ENCODE assay signal across 34 cellular contexts in the genomic region with DNA sequence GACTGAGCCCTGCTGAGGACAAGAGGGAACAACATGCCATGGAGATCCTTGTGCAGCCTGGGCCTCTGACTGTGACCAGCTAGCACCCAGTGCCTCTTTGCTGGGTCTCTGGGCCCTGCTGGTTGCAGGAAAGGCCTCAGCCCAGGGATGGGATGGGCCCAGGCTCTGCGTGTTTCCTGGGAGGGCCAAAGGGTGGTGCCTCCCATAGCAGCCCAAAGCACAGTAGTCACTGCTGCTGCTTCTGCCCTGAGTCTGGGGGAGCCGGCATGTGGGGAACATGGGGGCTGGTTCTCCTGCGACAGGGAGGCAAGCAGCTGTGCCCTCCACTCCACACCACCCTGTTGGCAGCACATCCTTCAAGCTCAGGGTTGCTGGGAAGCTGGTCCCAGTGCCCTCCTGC. TPM values are rescaled to one million over a fixed set of nuclear protein-coding genes. Genes with fewer than 3 reads are reported as not detected.
"Had no signal": no experiment of that assay in that cellular context is flagged by ENCODE, and none has a peak within 500 bp of the region (broad histone marks: within the 10 kb centered on the region; RNA-seq: fewer than 3 reads in every experiment).

No MANE protein-coding gene starts in this region.

- ATAC-seq: naive thymus-derived CD4-positive, alpha-beta T cell; natural killer cell; pancreas; sciatic nerve; stimulated activated memory B cell treated with anti-CD40 and anti-IgM and Interleukin-4, amounts not matched to agents 10 μg/mL and 1 μg/mL and 100 μg/mL, for 72 hours; stimulated activated naive CD8-positive, alpha-beta T cell treated with anti-CD3 and anti-CD28 coated beads, Interleukin-15, amount 100 ng/mL, for 72 hours; stimulated activated naive CD8-positive, alpha-beta T cell treated with anti-CD3 and anti-CD28 coated beads, Interleukin-15, Interleukin-2, amounts not matched to agents 100 U/mL and 50 U/mL, for 24 hours had no signal

- H3K9ac ChIP-seq: neural progenitor cell had no signal

- H3K4me3 ChIP-seq: neural progenitor cell, pancreas, prostate gland, skin epidermis, smooth muscle cell, spleen, thoracic aorta, thyroid gland, tibial nerve, upper lobe of left lung, vagina had no signal

- DNase-seq: naive thymus-derived CD4-positive, alpha-beta T cell; natural killer cell; occipital lobe; pancreas; retina; right cardiac atrium; spleen; stimulated activated CD4-positive, alpha-beta T cell treated with anti-CD3 and anti-CD28 coated beads, Interleukin-12 subunit alpha, Interleukin-12 subunit beta, amount 100 ng/mL, for 4 hours; stimulated activated CD4-positive, alpha-beta T cell treated with anti-CD3 and anti-CD28 coated beads, Interleukin-1b, Interleukin-23, amount 100 ng/mL, for 48 hours; stimulated activated CD4-positive, alpha-beta T cell treated with anti-CD3 and anti-CD28 coated beads, Interleukin-4, amount 100 ng/mL, for 1 hour; stimulated activated CD4-positive, alpha-beta T cell treated with anti-CD3 and anti-CD28 coated beads, Interleukin-4, amount 100 ng/mL, for 4 hours; stimulated activated CD8-positive, alpha-beta memory T cell treated with anti-CD3 and anti-CD28 coated beads, Interleukin-4, amount 100 ng/mL, for 48 hours; stimulated activated naive CD4-positive, alpha-beta T cell; stimulated activated naive CD8-positive, alpha-beta T cell treated with anti-CD3 and anti-CD28 coated beads, Interleukin-15, amount 100 ng/mL, for 72 hours; stimulated activated naive CD8-positive, alpha-beta T cell treated with anti-CD3 and anti-CD28 coated beads, Interleukin-15, Interleukin-2, amounts not matched to agents 100 U/mL and 50 U/mL, for 24 hours; thyroid gland; trophoblast cell; upper lobe of left lung had no signal

- H3K27ac ChIP-seq: neural progenitor cell, pancreas, prostate gland, skin epidermis, spleen, thoracic aorta, thyroid gland, tibial nerve, upper lobe of left lung, vagina had no signal

- H3K36me3 ChIP-seq: neural progenitor cell, pancreas, prostate gland, spleen, thoracic aorta, thyroid gland, upper lobe of left lung, vagina had no signal

- H2AFZ ChIP-seq: neural progenitor cell had no signal

- H3K4me1 ChIP-seq: neural progenitor cell, pancreas, prostate gland, spleen, thyroid gland, tibial nerve, upper lobe of left lung, vagina had no signal

- H3K4me2 ChIP-seq: neural progenitor cell, smooth muscle cell had no signal

- H3K9me3 ChIP-seq: pancreas, prostate gland, thyroid gland had no signal

- H3K27me3 ChIP-seq: neural progenitor cell, pancreas, thyroid gland, tibial nerve, upper lobe of left lung, vagina had no signal

RNA-seq across cellular contexts. Expression of gene ANHX, which starts 18.5 kb away (rescaled TPM):
- total RNA-seq: naive thymus-derived CD4-positive, alpha-beta T cell; natural killer cell; occipital lobe; osteoblast; pancreas; posterior vena cava; pulmonary artery endothelial cell; right cardiac atrium; sciatic nerve; smooth muscle cell; spleen; subcutaneous adipose tissue; temporal lobe; thoracic aorta; tibial nerve; upper lobe of left lung; ureter; vagina had no signal
- polyA plus RNA-seq: naive thymus-derived CD4-positive, alpha-beta T cell; neural cell; pancreas; right cardiac atrium; smooth muscle cell; spleen had no signal
